In the genomic region with DNA sequence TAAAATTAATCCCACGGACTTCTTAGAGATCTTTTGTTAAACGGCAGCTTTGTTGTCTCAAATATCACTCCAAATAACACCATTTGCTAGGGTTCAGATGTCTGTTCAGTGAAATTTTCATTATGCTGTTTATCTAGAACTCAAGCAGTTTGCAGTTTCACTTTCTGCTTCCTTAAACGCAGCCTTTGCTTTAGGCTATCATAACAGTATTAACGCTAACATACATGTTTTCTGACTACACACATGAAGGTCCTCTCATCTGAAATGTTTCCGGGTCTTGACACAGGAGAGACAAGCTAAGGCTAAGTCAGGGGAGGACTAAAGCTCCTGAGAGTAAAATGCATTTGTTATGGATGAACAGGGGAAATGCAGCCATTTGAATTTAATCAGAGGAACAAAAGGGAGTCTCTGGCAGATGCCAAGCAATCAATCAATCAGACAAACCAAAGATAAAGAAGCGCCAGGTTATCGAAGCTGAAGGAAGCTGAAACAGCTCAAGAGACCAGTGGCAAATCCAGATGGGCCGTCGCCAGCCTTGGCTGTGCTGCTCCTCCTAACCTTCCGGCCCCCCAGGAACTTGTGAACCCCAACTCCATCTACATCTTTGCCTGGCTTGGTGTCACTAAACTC, we compare ENCODE assay signal across 10 cellular contexts. TPM values are rescaled to one million over a fixed set of nuclear protein-coding genes. Genes with fewer than 3 reads are reported as not detected.
DNase-seq lines count a peak whose midpoint lies in the region; ATAC-seq, FAIRE-seq and TF ChIP-seq lines count a peak whose summit lies in the region.
"Had no signal": no experiment of that assay in that cellular context is flagged by ENCODE, and none has a peak within 500 bp of the region (broad histone marks: within the 10 kb centered on the region; RNA-seq: fewer than 3 reads in every experiment).

No MANE protein-coding gene starts in this region.

- CTCF ChIA-PET in activated B cell treated with CpG ODN at 0.5 μM for 24 hours (lab: Charles Lee), result interaction anchor here (1.2 kb wide), 1 partner anchor 156 kb away, joined by 3 read pairs; no protein-coding TSS in a partner anchor

- peak; percentile 73 for FAIRE-seq in GM19239 (lab: Jason Lieb, UNC)

- H3K27me3 Mint-ChIP-seq in activated B cell treated with CpG ODN at 0.5 μM for 24 hours, result no peaks in the 10 kb centered on the region
- H3K27me3 Mint-ChIP-seq in memory B cell, result no peaks in the 10 kb centered on the region

- DNase-seq in AG10803 (ENCODE audit: low read depth) (no peak), GM19239 (ENCODE audit: insufficient read length, low spot score) (no peak), activated B cell treated with CpG ODN at 0.5 μM for 24 hours (no peak), memory B cell (ENCODE audit: low spot score in 2 of 2) (no peak), SK-N-DZ (ENCODE audit: low spot score) (no peak), NCI-H1417 treated with DMSO at 0.1 percent for 48 hours (lab: John Stamatoyannopoulos, UW) (no peak), inferior parietal cortex (ENCODE audit: extremely low spot score) (no peak)
- DNase-seq: COR-L47, foreskin melanocyte had no signal

- POLR2A ChIA-PET in activated B cell treated with CpG ODN at 0.5 μM for 24 hours (lab: Charles Lee), result no interaction called here

- TF ChIP-seq CTCF in AG10803 (conservative IDR thresholded peaks at IDR 0.05; ENCODE audit: low read length) (no peak), activated B cell treated with CpG ODN at 0.5 μM for 24 hours (IDR thresholded peaks at IDR 0.05) (no peak)

- peak; percentile 33 for ATAC-seq in activated B cell treated with CpG ODN at 0.5 μM for 24 hours (ENCODE audit: low read depth)
- ATAC-seq in memory B cell (ENCODE audit: low read depth), result no peak
- ATAC-seq in GM19324 (IDR thresholded peaks at IDR 0.05; ENCODE audit: low FRiP score, unreplicated experiment), result no peak

- peak overlapping the region; percentile 26 for H3K4me3 ChIP-seq in AG10803 (ENCODE audit: low read length)

- H3K4me3 Mint-ChIP-seq in activated B cell treated with CpG ODN at 0.5 μM for 24 hours (peak overlapping the region; percentile 33), memory B cell (no peak overlapping the region)

- H3K36me3 Mint-ChIP-seq in activated B cell treated with CpG ODN at 0.5 μM for 24 hours (ENCODE audit: low read depth) (peaks cover 42% of the 10 kb centered on the region), memory B cell (peaks cover 15% of the 10 kb centered on the region)

- H3K27ac Mint-ChIP-seq in activated B cell treated with CpG ODN at 0.5 μM for 24 hours, result peak overlapping the region; percentile 62
- H3K27ac Mint-ChIP-seq in memory B cell, result peak overlapping the region; percentile 78

- intact Hi-C loops in activated B cell treated with CpG ODN at 0.5 μM for 24 hours (cut with micrococcal nuclease), result loop anchor here (2.0 kb wide), 1 partner anchor 13 kb away; no protein-coding TSS in a partner anchor

- H3K4me1 Mint-ChIP-seq in activated B cell treated with CpG ODN at 0.5 μM for 24 hours (peaks cover 44% of the 10 kb centered on the region), memory B cell (peaks cover 13% of the 10 kb centered on the region)

- H3K9me3 Mint-ChIP-seq in activated B cell treated with CpG ODN at 0.5 μM for 24 hours, result no peaks in the 10 kb centered on the region
- H3K9me3 Mint-ChIP-seq in memory B cell, result no peaks in the 10 kb centered on the region

RNA-seq across cellular contexts. Expression of gene CCSAP, which starts 16.9 kb away (rescaled TPM):
- 5.5 and 6.4 TPM in 2 replicates for total RNA-seq in activated B cell treated with CpG ODN at 0.5 μM for 24 hours
- polyA plus RNA-seq in SK-N-DZ (2014; cell fraction: cytosol; rRNA removed), result 17.5 and 19.2 TPM in 2 replicates
- polyA plus RNA-seq in SK-N-DZ (2014; cell fraction: nucleus; rRNA removed), result 12.8 and 14.9 TPM in 2 replicates

RNA-seq across cellular contexts. Expression of gene RAB4A, which starts 55.1 kb away (rescaled TPM):
- total RNA-seq in activated B cell treated with CpG ODN at 0.5 μM for 24 hours, result 40.2 and 42.3 TPM in 2 replicates
- polyA plus RNA-seq in SK-N-DZ (2014; cell fraction: cytosol; rRNA removed), result 27.8 and 30.4 TPM in 2 replicates
- 18.3 and 22.9 TPM in 2 replicates for polyA plus RNA-seq in SK-N-DZ (2014; cell fraction: nucleus; rRNA removed)
